In the genomic region with DNA sequence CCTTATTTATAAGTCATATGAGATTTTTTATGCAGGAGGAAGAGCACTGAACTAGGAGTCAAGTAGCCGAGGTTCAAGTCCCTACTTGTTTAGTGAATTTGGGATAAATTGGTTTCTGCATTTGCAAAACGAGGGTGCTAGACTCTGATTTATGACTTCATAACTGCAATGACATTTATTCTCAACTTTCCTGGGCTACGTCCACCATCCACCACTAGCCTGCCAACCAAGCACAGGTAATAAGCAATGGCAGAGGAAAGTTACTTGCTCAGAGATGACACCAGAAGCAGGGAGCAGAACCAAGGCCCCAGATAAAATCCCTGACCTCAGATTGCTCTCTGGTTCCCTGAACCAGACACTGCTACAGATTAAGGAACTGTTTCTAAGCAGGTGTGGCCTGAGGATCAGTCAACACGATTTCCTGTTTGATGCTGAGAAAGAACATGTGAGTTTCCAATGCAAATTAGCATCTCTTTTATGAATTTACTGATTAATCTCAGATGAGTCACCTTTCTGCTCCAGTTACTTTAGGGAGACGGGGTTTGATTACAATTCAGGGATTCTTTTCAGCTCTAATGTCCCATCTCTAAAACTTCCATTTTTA, we compare ENCODE assay signal across 10 cellular contexts. TPM values are rescaled to one million over a fixed set of nuclear protein-coding genes. Genes with fewer than 3 reads are reported as not detected.
DNase-seq lines count a peak whose midpoint lies in the region; ATAC-seq and TF ChIP-seq lines count a peak whose summit lies in the region.
"Had no signal": no experiment of that assay in that cellular context is flagged by ENCODE, and none has a peak within 500 bp of the region (broad histone marks: within the 10 kb centered on the region; RNA-seq: fewer than 3 reads in every experiment).

No MANE protein-coding gene starts in this region.

- H3K4me1 ChIP-seq in right cardiac atrium (ENCODE audit: control insufficient read depth, insufficient read depth, low read length) = peaks cover 31% of the 10 kb centered on the region
- peaks cover 34 to 82% (median 71%) of the 10 kb centered on the region in 6 donors for H3K4me1 ChIP-seq in spleen

- 51% methylated on average over 5 of the region's 5 CpGs for WGBS in right cardiac atrium
- WGBS in spleen, 5 donors = 48 to 58% (median 54%) methylated on average over 5 of the region's 5 CpGs

- H3K9me3 Mint-ChIP-seq in type B pancreatic cell (no peaks in the 10 kb centered on the region), Calu3 (ENCODE audit: low read depth, unreplicated experiment) (no peaks in the 10 kb centered on the region)

- H3K27me3 Mint-ChIP-seq in type B pancreatic cell (no peaks in the 10 kb centered on the region), Calu3 (ENCODE audit: unreplicated experiment) (no peaks in the 10 kb centered on the region)

- intact Hi-C loops in right cardiac atrium (cut with DNase I) = no loop called here
- intact Hi-C loops in Right ventricle myocardium inferior (cut with DNase I) = loop anchor here (5.0 kb wide), 1 partner anchor 51 kb away; a partner anchor contains a TSS
- intact Hi-C loops in Calu3 (cut with micrococcal nuclease; ENCODE audit: unreplicated experiment) = no loop called here
- intact Hi-C loops in spleen (cut with DNase I; ENCODE audit: low total_unique reads) = loop anchor here (10.0 kb wide), 1 partner anchor 48 kb away; a partner anchor contains a TSS

- H3K27me3 ChIP-seq in right cardiac atrium (ENCODE audit: control insufficient read depth, insufficient read depth) = no peaks in the 10 kb centered on the region
- no peaks in the 10 kb centered on the region for H3K27me3 ChIP-seq in spleen (replicated peaks in 1 of 7)
- H3K27me3 ChIP-seq: SJSA1 had no signal

- H3K9me3 ChIP-seq in right cardiac atrium (ENCODE audit: control insufficient read depth, low read length) (no peaks in the 10 kb centered on the region), spleen (no peaks in the 10 kb centered on the region)
- H3K9me3 ChIP-seq: SJSA1 had no signal

- peaks cover 0 to 47% (median 2%) of the 10 kb centered on the region in 6 donors for H3K36me3 ChIP-seq in spleen

- DNase-seq in right cardiac atrium (no peak), Right ventricle myocardium inferior (ENCODE audit: missing footprints) (no peak), SW480 (ENCODE audit: low spot score) (peak; percentile 17), type B pancreatic cell (ENCODE audit: extremely low spot score, unreplicated experiment) (no peak), cortex of kidney (lab: John Stamatoyannopoulos, UW) (no peak), Calu3 (no peak), spleen (no peak)

- ATAC-seq in right cardiac atrium = peak in 1 of 2 donors; percentile 36
- ATAC-seq in Right ventricle myocardium inferior = no peak
- ATAC-seq in HG03025 (IDR thresholded peaks at IDR 0.05; ENCODE audit: low FRiP score, unreplicated experiment) = peak; percentile 63

- H3K4me3 Mint-ChIP-seq in type B pancreatic cell (no peak overlapping the region), Calu3 (ENCODE audit: low read depth, unreplicated experiment) (no peak overlapping the region)

- H3K4me1 Mint-ChIP-seq in type B pancreatic cell (ENCODE audit: unreplicated experiment) = peaks cover 59% of the 10 kb centered on the region
- H3K4me1 Mint-ChIP-seq in Calu3 (ENCODE audit: low read depth, unreplicated experiment) = peaks cover 25% of the 10 kb centered on the region

- peak overlapping the region; percentile 8 for H3K27ac ChIP-seq in right cardiac atrium (ENCODE audit: low read length)
- H3K27ac ChIP-seq in spleen = peak overlapping the region in 4 of 8 donors; percentile 41 to 69 (median 58)
- H3K27ac ChIP-seq: epithelial cell of prostate, SJSA1 had no signal

- H3K36me3 Mint-ChIP-seq in type B pancreatic cell (peaks cover 33% of the 10 kb centered on the region), Calu3 (ENCODE audit: insufficient read depth, unreplicated experiment) (no peaks in the 10 kb centered on the region)

- no TSS peak for BruUV-seq in Calu3 (replicated peaks; lab: Mats Ljungman, UMichigan)

- TF ChIP-seq CTCF in type B pancreatic cell (conservative IDR thresholded peaks at IDR 0.05) (no peak), Calu3 (IDR thresholded peaks at IDR 0.05; ENCODE audit: unreplicated experiment) (no peak), spleen (IDR thresholded peaks at IDR 0.05 in 8 of 11, conservative IDR thresholded peaks at IDR 0.05 in 3 of 11) (no peak)

- H3K4me3 ChIP-seq in right cardiac atrium (ENCODE audit: low read length) (no peak overlapping the region), spleen (no peak overlapping the region)
- H3K4me3 ChIP-seq: SJSA1 had no signal

- H3K27ac Mint-ChIP-seq in type B pancreatic cell = peak overlapping the region; percentile 9
- no peak overlapping the region for H3K27ac Mint-ChIP-seq in Calu3 (ENCODE audit: unreplicated experiment)

- TF ChIP-seq POLR2A in spleen (IDR thresholded peaks at IDR 0.05) = no peak

- CTCF ChIA-PET in Calu3 (lab: Charles Lee) = no interaction called here

RNA-seq across cellular contexts. Expression of a gene that starts 52.7 kb away (rescaled TPM):
- total RNA-seq in right cardiac atrium = 100 to 1,000 TPM in 1 of 4 donors, 10 to 100 TPM in 3; 85.4 to 120 (median 94.6) TPM
- polyA plus RNA-seq in right cardiac atrium = 47.7 TPM
- total RNA-seq in Right ventricle myocardium inferior = 143 TPM
- total RNA-seq in type B pancreatic cell (ENCODE audit: low replicate concordance) = 32.6 and 79.0 TPM in 2 replicates
- 17.4 and 18.9 TPM in 2 replicates for total RNA-seq in Calu3 (2022)
- 10 to 100 TPM; 40.3 to 90.0 (median 65.6) TPM for total RNA-seq in spleen
- 10 to 100 TPM in 2 of 3 donors, 1 to 10 TPM in 1; 6.7 to 16.3 (median 10.5) TPM for polyA plus RNA-seq in spleen

Comparison
In these comparisons a context has a peak if more than half of its experiments do, and no peak if none do; other contexts are left out.
1. intact Hi-C loops: an anchor here in Right ventricle myocardium inferior (5.0 kb wide) and spleen (10.0 kb wide); none called in right cardiac atrium and Calu3.